ENCODE assay signal across 13 cellular contexts in genomic region chr6:5191222-5191621, GRCh38.
DNase-seq lines count a peak whose midpoint lies in the region; ATAC-seq and TF ChIP-seq lines count a peak whose summit lies in the region.
"Had no signal": no experiment of that assay in that cellular context is flagged by ENCODE, and none has a peak within 500 bp of the region (broad histone marks: within the 10 kb centered on the region; RNA-seq: fewer than 3 reads in every experiment).

No MANE protein-coding gene starts in this region.

- peaks cover 8% of the 10 kb centered on the region for H3K36me3 Mint-ChIP-seq in endodermal cell (ENCODE audit: low read depth)

- no peak for DNase-seq in stimulated activated naive CD8-positive, alpha-beta T cell treated with anti-CD3 and anti-CD28 coated beads, Interleukin-15, Interleukin-2, amounts not matched to agents 100 U/mL and 50 U/mL, for 24 hours
- no peak for DNase-seq in stimulated activated naive CD8-positive, alpha-beta T cell treated with anti-CD3 and anti-CD28 coated beads, Interleukin-15, amount 100 ng/mL, for 72 hours
- no peak for DNase-seq in SJSA1 (ENCODE audit: low read depth in 1 of 2, low spot score in 2 of 2)
- DNase-seq in endodermal cell, result no peak
- DNase-seq in activated CD8-positive, alpha-beta memory T cell treated with anti-CD3 and anti-CD28 coated beads, Interleukin-2, amount 50 U/mL, for 48 hours, result no peak
- DNase-seq in stimulated activated CD4-positive, alpha-beta T cell treated with anti-CD3 and anti-CD28 coated beads, Interleukin-1b, Interleukin-23, amount 100 ng/mL, for 48 hours, result no peak
- DNase-seq in NCI-H2171 treated with DMSO at 0.1 percent for 48 hours (lab: John Stamatoyannopoulos, UW), result no peak
- DNase-seq: effector CD8-positive, alpha-beta T cell; gastrocnemius medialis; T-cell; upper lobe of right lung had no signal

- no peaks in the 10 kb centered on the region for H3K4me1 Mint-ChIP-seq in stimulated activated naive CD8-positive, alpha-beta T cell treated with anti-CD3 and anti-CD28 coated beads, Interleukin-15, amount 100 ng/mL, for 72 hours
- peaks cover 20% of the 10 kb centered on the region for H3K4me1 Mint-ChIP-seq in endodermal cell

- peaks cover 0 to 5% of the 10 kb centered on the region in 2 donors for H3K9me3 Mint-ChIP-seq in stimulated activated naive CD8-positive, alpha-beta T cell treated with anti-CD3 and anti-CD28 coated beads, Interleukin-15, amount 100 ng/mL, for 72 hours
- no peaks in the 10 kb centered on the region for H3K9me3 Mint-ChIP-seq in endodermal cell
- H3K9me3 Mint-ChIP-seq: T-cell had no signal

- ATAC-seq in stimulated activated naive CD8-positive, alpha-beta T cell treated with anti-CD3 and anti-CD28 coated beads, Interleukin-15, Interleukin-2, amounts not matched to agents 100 U/mL and 50 U/mL, for 24 hours, result peak; percentile 23
- ATAC-seq in stimulated activated naive CD8-positive, alpha-beta T cell treated with anti-CD3 and anti-CD28 coated beads, Interleukin-15, amount 100 ng/mL, for 72 hours, result no peak
- peak; percentile 85 for ATAC-seq in HG02938 (IDR thresholded peaks at IDR 0.05; ENCODE audit: unreplicated experiment)
- ATAC-seq: activated CD4-positive, CD25-positive, alpha-beta regulatory T cell treated with anti-CD3 and anti-CD28 coated beads, Interleukin-2, amount 50 U/mL, for 24 hours; gastrocnemius medialis; T-cell had no signal

- no peak overlapping the region for H3K9ac ChIP-seq in endodermal cell (ENCODE audit: extremely low read depth, low read length, poor library complexity, severe bottlenecking)

- H3K4me3 Mint-ChIP-seq in stimulated activated naive CD8-positive, alpha-beta T cell treated with anti-CD3 and anti-CD28 coated beads, Interleukin-15, amount 100 ng/mL, for 72 hours, result no peak overlapping the region
- H3K4me3 Mint-ChIP-seq in endodermal cell, result no peak overlapping the region
- H3K4me3 Mint-ChIP-seq: T-cell had no signal

- H3K27ac ChIP-seq in SJSA1, result peak overlapping the region; percentile 88
- no peak overlapping the region for H3K27ac ChIP-seq in endodermal cell (ENCODE audit: low read depth, low read length)
- H3K27ac ChIP-seq: gastrocnemius medialis, upper lobe of right lung had no signal

- 95 to 100% methylated on average over 5 to 6 of the region's 6 CpGs for WGBS in endodermal cell (ENCODE audit: insufficient coverage in 1 of 2, insufficient read length in 1 of 2), 2 experiments

- no peak overlapping the region for H3K27ac Mint-ChIP-seq in stimulated activated naive CD8-positive, alpha-beta T cell treated with anti-CD3 and anti-CD28 coated beads, Interleukin-15, amount 100 ng/mL, for 72 hours
- H3K27ac Mint-ChIP-seq in endodermal cell, result no peak overlapping the region
- H3K27ac Mint-ChIP-seq: T-cell had no signal

- H3K4me3 ChIP-seq in SJSA1 (no peak overlapping the region), endodermal cell (ENCODE audit: low read length) (no peak overlapping the region)
- H3K4me3 ChIP-seq: gastrocnemius medialis, upper lobe of right lung had no signal

- H3K27me3 Mint-ChIP-seq in stimulated activated naive CD8-positive, alpha-beta T cell treated with anti-CD3 and anti-CD28 coated beads, Interleukin-15, amount 100 ng/mL, for 72 hours, result no peaks in the 10 kb centered on the region
- H3K27me3 Mint-ChIP-seq in endodermal cell (ENCODE audit: insufficient read depth), result no peaks in the 10 kb centered on the region
- H3K27me3 Mint-ChIP-seq: T-cell had no signal

- H3K27me3 ChIP-seq in SJSA1 (replicated peaks) (no peaks in the 10 kb centered on the region), endodermal cell (ENCODE audit: control insufficient read depth, insufficient read depth, low read length, poor library complexity, severe bottlenecking) (no peaks in the 10 kb centered on the region)
- H3K27me3 ChIP-seq: gastrocnemius medialis, upper lobe of right lung had no signal

- H3K36me3 ChIP-seq in SJSA1 (no peaks in the 10 kb centered on the region), endodermal cell (ENCODE audit: control insufficient read depth, insufficient read depth, low read length) (no peaks in the 10 kb centered on the region)
- H3K36me3 ChIP-seq: gastrocnemius medialis, upper lobe of right lung had no signal

- no peak for TF ChIP-seq CTCF in endodermal cell (conservative IDR thresholded peaks at IDR 0.05)

- no peaks in the 10 kb centered on the region for H3K9me3 ChIP-seq in SJSA1 (replicated peaks)
- no peaks in the 10 kb centered on the region for H3K9me3 ChIP-seq in endodermal cell (ENCODE audit: control insufficient read depth, low read length)
- H3K9me3 ChIP-seq: gastrocnemius medialis, upper lobe of right lung had no signal

- H3K4me1 ChIP-seq in SJSA1 (replicated peaks) (peaks cover 14% of the 10 kb centered on the region), endodermal cell (ENCODE audit: control insufficient read depth, insufficient read depth, low read length) (peaks cover 4% of the 10 kb centered on the region)
- H3K4me1 ChIP-seq: upper lobe of right lung had no signal
